ENCODE assay signal across 15 cellular contexts in genomic region chr2:173940208-173941020, GRCh38. TPM values are rescaled to one million over a fixed set of nuclear protein-coding genes. Genes with fewer than 3 reads are reported as not detected.
DNase-seq lines count a peak whose midpoint lies in the region; ATAC-seq, FAIRE-seq and TF ChIP-seq lines count a peak whose summit lies in the region.
"Had no signal": no experiment of that assay in that cellular context is flagged by ENCODE, and none has a peak within 500 bp of the region (broad histone marks: within the 10 kb centered on the region; RNA-seq: fewer than 3 reads in every experiment).

No MANE protein-coding gene starts in this region.

- H3K79me2 ChIP-seq in astrocyte (ENCODE audit: insufficient read depth, low read length): peaks cover 100% of the 10 kb centered on the region

- no peaks in the 10 kb centered on the region for H3K9me3 ChIP-seq in astrocyte (ENCODE audit: insufficient read depth, low read depth, low read length)
- H3K9me3 ChIP-seq: gastrocnemius medialis, left lung, Peyer's patch, psoas muscle had no signal

- no peak for FAIRE-seq in astrocyte (lab: Jason Lieb, UNC)

- H3K27me3 ChIP-seq in astrocyte (ENCODE audit: insufficient read depth, low read length): no peaks in the 10 kb centered on the region
- H3K27me3 ChIP-seq: dorsolateral prefrontal cortex, gastrocnemius medialis, left lung, Peyer's patch had no signal

- H2AFZ ChIP-seq in astrocyte (ENCODE audit: low read depth, low read length): no peak overlapping the region

- H3K36me3 ChIP-seq in astrocyte (ENCODE audit: insufficient read depth, low read length): no peaks in the 10 kb centered on the region
- H3K36me3 ChIP-seq: gastrocnemius medialis, left lung, Peyer's patch had no signal

- H3K4me2 ChIP-seq in astrocyte (ENCODE audit: low read length): peak overlapping the region; percentile 70

- H3K36me3 Mint-ChIP-seq in activated naive CD4-positive, alpha-beta T cell treated with anti-CD3 and anti-CD28 coated beads, Interleukin-2, amount 50 U/mL, for 72 hours: peaks cover 0 to 13% of the 10 kb centered on the region in 2 donors
- H3K36me3 Mint-ChIP-seq in astrocyte (ENCODE audit: low read depth, unreplicated experiment): peaks cover 2% of the 10 kb centered on the region

- H3K9ac ChIP-seq in astrocyte (ENCODE audit: low read length): no peak overlapping the region

- H3K9me3 Mint-ChIP-seq in activated naive CD4-positive, alpha-beta T cell treated with anti-CD3 and anti-CD28 coated beads, Interleukin-2, amount 50 U/mL, for 72 hours: no peaks in the 10 kb centered on the region
- H3K9me3 Mint-ChIP-seq in astrocyte (ENCODE audit: unreplicated experiment): no peaks in the 10 kb centered on the region
- no peaks in the 10 kb centered on the region for H3K9me3 Mint-ChIP-seq in stimulated activated naive CD8-positive, alpha-beta T cell treated with anti-CD3 and anti-CD28 coated beads, Interleukin-15, amount 100 ng/mL, for 72 hours

- peaks cover 22% of the 10 kb centered on the region for H3K4me1 Mint-ChIP-seq in astrocyte (ENCODE audit: low read depth, unreplicated experiment)
- peaks cover 56% of the 10 kb centered on the region for H3K4me1 Mint-ChIP-seq in stimulated activated naive CD8-positive, alpha-beta T cell treated with anti-CD3 and anti-CD28 coated beads, Interleukin-15, amount 100 ng/mL, for 72 hours

- H3K27ac ChIP-seq in astrocyte (ENCODE audit: low read depth, low read length): peak overlapping the region; percentile 18
- H3K27ac ChIP-seq: dorsolateral prefrontal cortex, gastrocnemius medialis, Peyer's patch, psoas muscle had no signal

- H3K4me1 ChIP-seq in astrocyte (ENCODE audit: insufficient read depth, low read length): peaks cover 16% of the 10 kb centered on the region

- no peak for TF ChIP-seq CTCF in astrocyte (IDR thresholded peaks at IDR 0.05; ENCODE audit: insufficient read depth, low read depth, low read length)

- ATAC-seq in activated naive CD4-positive, alpha-beta T cell treated with anti-CD3 and anti-CD28 coated beads, Interleukin-2, amount 50 U/mL, for 72 hours: no peak
- peak; percentile 42 for ATAC-seq in HG02678 (IDR thresholded peaks at IDR 0.05; ENCODE audit: unreplicated experiment)
- no peak for ATAC-seq in stimulated activated naive CD8-positive, alpha-beta T cell treated with anti-CD3 and anti-CD28 coated beads, Interleukin-15, amount 100 ng/mL, for 72 hours
- ATAC-seq: gastrocnemius medialis had no signal

- H3K27me3 Mint-ChIP-seq in astrocyte (ENCODE audit: low read depth, unreplicated experiment): no peaks in the 10 kb centered on the region
- no peaks in the 10 kb centered on the region for H3K27me3 Mint-ChIP-seq in stimulated activated naive CD8-positive, alpha-beta T cell treated with anti-CD3 and anti-CD28 coated beads, Interleukin-15, amount 100 ng/mL, for 72 hours

- H3K4me3 ChIP-seq in astrocyte (ENCODE audit: insufficient read depth, low read depth, low read length): no peak overlapping the region
- H3K4me3 ChIP-seq: dorsolateral prefrontal cortex, gastrocnemius medialis, left lung, Peyer's patch, psoas muscle had no signal

- DNase-seq in activated naive CD4-positive, alpha-beta T cell treated with anti-CD3 and anti-CD28 coated beads, Interleukin-2, amount 50 U/mL, for 72 hours (ENCODE audit: low spot score in 2 of 2): no peak
- DNase-seq in activated naive CD4-positive, alpha-beta T cell treated with Interleukin-2 at 50 U/mL for 16 hours: no peak
- no peak for DNase-seq in astrocyte (ENCODE audit: low read depth)
- DNase-seq in stimulated activated naive CD8-positive, alpha-beta T cell treated with anti-CD3 and anti-CD28 coated beads, Interleukin-15, amount 100 ng/mL, for 72 hours: no peak
- DNase-seq in NCI-H1417 (lab: John Stamatoyannopoulos, UW): no peak
- no peak for DNase-seq in NCI-H1694 (lab: John Stamatoyannopoulos, UW)
- no peak for DNase-seq in hippocampal formation (lab: John Stamatoyannopoulos, UW)
- DNase-seq: dorsolateral prefrontal cortex; gastrocnemius medialis; NCI-H146; Peyer's patch; stimulated activated CD4-positive, alpha-beta T cell treated with anti-CD3 and anti-CD28 coated beads, Interleukin-4, amount 100 ng/mL, for 4 hours had no signal

- H3K27ac Mint-ChIP-seq in activated naive CD4-positive, alpha-beta T cell treated with anti-CD3 and anti-CD28 coated beads, Interleukin-2, amount 50 U/mL, for 72 hours: peak overlapping the region; percentile 83 to 90
- peak overlapping the region; percentile 1 for H3K27ac Mint-ChIP-seq in astrocyte (ENCODE audit: unreplicated experiment)
- peak overlapping the region in 1 of 2 donors; percentile 1 for H3K27ac Mint-ChIP-seq in stimulated activated naive CD8-positive, alpha-beta T cell treated with anti-CD3 and anti-CD28 coated beads, Interleukin-15, amount 100 ng/mL, for 72 hours

- peaks cover 90% of the 10 kb centered on the region for H4K20me1 ChIP-seq in astrocyte (ENCODE audit: insufficient read depth, low read length)

- H3K4me3 Mint-ChIP-seq in astrocyte (ENCODE audit: unreplicated experiment): no peak overlapping the region
- H3K4me3 Mint-ChIP-seq in stimulated activated naive CD8-positive, alpha-beta T cell treated with anti-CD3 and anti-CD28 coated beads, Interleukin-15, amount 100 ng/mL, for 72 hours: peak overlapping the region; percentile 13 to 32

RNA-seq across cellular contexts. Expression of gene SP3, which starts 24.8 kb away (rescaled TPM):
- 100 to 1,000 TPM in 1 of 2 donors, 10 to 100 TPM in 1; 79.1 to 161 TPM for total RNA-seq in activated naive CD4-positive, alpha-beta T cell treated with anti-CD3 and anti-CD28 coated beads, Interleukin-2, amount 50 U/mL, for 72 hours
- 58.8 and 59.6 TPM in 2 replicates for total RNA-seq in astrocyte
